In the genomic region with DNA sequence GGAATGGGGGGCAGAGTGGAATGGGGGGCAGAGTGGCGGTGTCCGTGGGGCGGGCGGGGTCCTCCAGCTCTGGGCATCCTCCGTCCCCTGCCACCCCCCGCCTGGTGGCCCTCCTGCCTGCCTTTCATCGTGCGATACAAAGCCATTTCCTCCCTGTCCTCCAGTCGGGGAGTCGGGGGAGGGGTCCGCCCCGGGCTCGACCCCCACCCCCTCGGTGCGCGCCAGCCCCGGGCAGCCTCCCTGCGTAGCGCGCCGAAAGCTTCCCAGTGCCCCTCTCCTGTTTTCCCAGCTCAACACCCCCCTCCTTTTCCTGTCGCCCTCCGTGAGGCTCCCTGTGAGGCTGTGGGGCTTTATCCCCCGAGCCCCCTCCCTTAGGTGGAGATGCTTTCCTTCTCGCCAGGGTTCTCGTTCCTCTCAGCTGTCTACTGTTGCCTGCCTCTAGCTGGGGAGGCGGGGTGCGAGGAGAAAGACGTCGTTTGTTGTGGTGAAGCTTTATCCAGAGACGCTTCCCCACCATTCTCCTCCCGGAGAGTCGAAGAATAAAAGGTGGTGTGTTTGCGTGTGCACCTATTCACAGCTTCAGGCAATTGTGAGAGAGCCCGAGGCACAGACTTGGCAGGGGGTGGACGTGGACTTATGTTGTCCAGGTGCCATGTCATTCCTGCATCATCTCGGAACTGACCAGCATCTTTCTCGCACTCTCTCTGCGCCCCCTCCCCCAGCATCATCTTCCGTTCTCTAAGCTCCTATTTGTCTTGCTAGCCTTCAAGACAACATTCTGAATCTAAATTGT, we compare ENCODE assay signal across 8 cellular contexts. TPM values are rescaled to one million over a fixed set of nuclear protein-coding genes. Genes with fewer than 3 reads are reported as not detected.
DNase-seq lines count a peak whose midpoint lies in the region; FAIRE-seq and TF ChIP-seq lines count a peak whose summit lies in the region.

No MANE protein-coding gene starts in this region.

- H2AFZ ChIP-seq in parathyroid adenoma = peak overlapping the region; percentile 95

- FAIRE-seq in D721Med (lab: Jason Lieb, UNC) = no peak

- no peak overlapping the region for H3K27ac Mint-ChIP-seq in activated naive CD4-positive, alpha-beta T cell treated with anti-CD3 and anti-CD28 coated beads, Interleukin-2, amount 10 ng/mL, durations not matched to agents 7 days and 5 days
- peak overlapping the region; percentile 91 for H3K27ac Mint-ChIP-seq in glutamatergic neuron (ENCODE audit: unreplicated experiment)

- H3K4me3 ChIP-seq in parathyroid adenoma (ENCODE audit: low read depth, low read length) = peak overlapping the region; percentile 59

- H3K9me3 ChIP-seq in parathyroid adenoma (ENCODE audit: control insufficient read depth, low read length) = no peaks in the 10 kb centered on the region

- H3K27me3 Mint-ChIP-seq in activated naive CD4-positive, alpha-beta T cell treated with anti-CD3 and anti-CD28 coated beads, Interleukin-2, amount 10 ng/mL, durations not matched to agents 7 days and 5 days = peaks cover 37% of the 10 kb centered on the region
- peaks cover 17% of the 10 kb centered on the region for H3K27me3 Mint-ChIP-seq in glutamatergic neuron (ENCODE audit: unreplicated experiment)

- no peak for TF ChIP-seq RAD21 in Ishikawa (IDR thresholded peaks at IDR 0.05; ENCODE audit: low read depth)

- no peak for TF ChIP-seq EP300 in Ishikawa (IDR thresholded peaks at IDR 0.05; ENCODE audit: borderline replicate concordance)

- H3K4me2 ChIP-seq in parathyroid adenoma (ENCODE audit: low read length) = peak overlapping the region; percentile 95

- DNase-seq in D721Med (ENCODE audit: insufficient read length, low spot score) = peak; percentile 24
- peak; percentile 44 for DNase-seq in activated naive CD4-positive, alpha-beta T cell treated with anti-CD3 and anti-CD28 coated beads, Interleukin-2, amount 10 ng/mL, durations not matched to agents 7 days and 5 days
- peak; percentile 56 for DNase-seq in glutamatergic neuron
- no peak for DNase-seq in 8988T
- no peak for DNase-seq in SKM-1 (lab: John Stamatoyannopoulos, UW; ENCODE audit: unreplicated experiment)
- DNase-seq in GM19238 (ENCODE audit: insufficient read length, low spot score) = no peak

- no peaks in the 10 kb centered on the region for H3K4me1 ChIP-seq in parathyroid adenoma

- CTCF ChIA-PET in activated naive CD4-positive, alpha-beta T cell treated with anti-CD3 and anti-CD28 coated beads, Interleukin-2, amount 10 ng/mL, durations not matched to agents 7 days and 5 days (lab: Charles Lee) = interaction anchor here (1.0 to 2.2 kb wide), 2 partner anchors 40 to 161 kb away, joined by 3 to 13 read pairs; no protein-coding TSS in a partner anchor

- H3K4me3 Mint-ChIP-seq in activated naive CD4-positive, alpha-beta T cell treated with anti-CD3 and anti-CD28 coated beads, Interleukin-2, amount 10 ng/mL, durations not matched to agents 7 days and 5 days = peak overlapping the region; percentile 68
- peak overlapping the region; percentile 95 for H3K4me3 Mint-ChIP-seq in glutamatergic neuron (ENCODE audit: unreplicated experiment)

- H3K27ac ChIP-seq in parathyroid adenoma = peak overlapping the region; percentile 1

- H3K36me3 ChIP-seq in parathyroid adenoma (ENCODE audit: control insufficient read depth, insufficient read depth, low read length) = no peaks in the 10 kb centered on the region

- no peaks in the 10 kb centered on the region for H3K36me3 Mint-ChIP-seq in activated naive CD4-positive, alpha-beta T cell treated with anti-CD3 and anti-CD28 coated beads, Interleukin-2, amount 10 ng/mL, durations not matched to agents 7 days and 5 days
- H3K36me3 Mint-ChIP-seq in glutamatergic neuron (ENCODE audit: unreplicated experiment) = no peaks in the 10 kb centered on the region

- no peaks in the 10 kb centered on the region for H3K79me2 ChIP-seq in parathyroid adenoma

- H3K9me3 Mint-ChIP-seq in activated naive CD4-positive, alpha-beta T cell treated with anti-CD3 and anti-CD28 coated beads, Interleukin-2, amount 10 ng/mL, durations not matched to agents 7 days and 5 days = no peaks in the 10 kb centered on the region
- H3K9me3 Mint-ChIP-seq in glutamatergic neuron (ENCODE audit: unreplicated experiment) = peaks cover 20% of the 10 kb centered on the region

- H3K9ac ChIP-seq in parathyroid adenoma = no peak overlapping the region

- no peak for TF ChIP-seq CTCF in D721Med (IDR thresholded peaks at IDR 0.05; ENCODE audit: insufficient read depth, missing control alignments)
- TF ChIP-seq CTCF in glutamatergic neuron (IDR thresholded peaks at IDR 0.05; ENCODE audit: partially characterized antibody, unreplicated experiment) = no peak
- no peak for TF ChIP-seq CTCF in parathyroid adenoma (IDR thresholded peaks at IDR 0.05)

- H3K4me1 Mint-ChIP-seq in activated naive CD4-positive, alpha-beta T cell treated with anti-CD3 and anti-CD28 coated beads, Interleukin-2, amount 10 ng/mL, durations not matched to agents 7 days and 5 days = peaks cover 13% of the 10 kb centered on the region
- H3K4me1 Mint-ChIP-seq in glutamatergic neuron (ENCODE audit: low read depth, unreplicated experiment) = peaks cover 3% of the 10 kb centered on the region

- no peaks in the 10 kb centered on the region for H3K27me3 ChIP-seq in parathyroid adenoma (ENCODE audit: control insufficient read depth, insufficient read depth, low read length)

TF ChIP-seq in Ishikawa, 13 proteins besides CTCF, POLR2A, EP300 and RAD21:
- TF ChIP-seq ZBTB7A (IDR thresholded peaks at IDR 0.05; ENCODE audit: low read depth) = peak; percentile 83
- TF ChIP-seq CREB1 (IDR thresholded peaks at IDR 0.05; ENCODE audit: low read depth) = no peak
- no peak for TF ChIP-seq EGR1 (IDR thresholded peaks at IDR 0.05)
- TF ChIP-seq, protein P1, sequence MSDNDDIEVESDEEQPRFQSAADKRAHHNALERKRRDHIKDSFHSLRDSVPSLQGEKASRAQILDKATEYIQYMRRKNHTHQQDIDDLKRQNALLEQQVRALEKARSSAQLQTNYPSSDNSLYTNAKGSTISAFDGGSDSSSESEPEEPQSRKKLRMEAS (IDR thresholded peaks at IDR 0.05) = no peak
- TF ChIP-seq FOXM1 (IDR thresholded peaks at IDR 0.05; ENCODE audit: borderline replicate concordance, low read depth) = no peak
- TF ChIP-seq YY1 (IDR thresholded peaks at IDR 0.05; ENCODE audit: low read depth) = no peak
- TF ChIP-seq, protein P2, sequence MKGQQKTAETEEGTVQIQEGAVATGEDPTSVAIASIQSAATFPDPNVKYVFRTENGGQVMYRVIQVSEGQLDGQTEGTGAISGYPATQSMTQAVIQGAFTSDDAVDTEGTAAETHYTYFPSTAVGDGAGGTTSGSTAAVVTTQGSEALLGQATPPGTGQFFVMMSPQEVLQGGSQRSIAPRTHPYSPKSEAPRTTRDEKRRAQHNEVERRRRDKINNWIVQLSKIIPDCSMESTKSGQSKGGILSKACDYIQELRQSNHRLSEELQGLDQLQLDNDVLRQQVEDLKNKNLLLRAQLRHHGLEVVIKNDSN (IDR thresholded peaks at IDR 0.05) = no peak
- TF ChIP-seq, protein P3, sequence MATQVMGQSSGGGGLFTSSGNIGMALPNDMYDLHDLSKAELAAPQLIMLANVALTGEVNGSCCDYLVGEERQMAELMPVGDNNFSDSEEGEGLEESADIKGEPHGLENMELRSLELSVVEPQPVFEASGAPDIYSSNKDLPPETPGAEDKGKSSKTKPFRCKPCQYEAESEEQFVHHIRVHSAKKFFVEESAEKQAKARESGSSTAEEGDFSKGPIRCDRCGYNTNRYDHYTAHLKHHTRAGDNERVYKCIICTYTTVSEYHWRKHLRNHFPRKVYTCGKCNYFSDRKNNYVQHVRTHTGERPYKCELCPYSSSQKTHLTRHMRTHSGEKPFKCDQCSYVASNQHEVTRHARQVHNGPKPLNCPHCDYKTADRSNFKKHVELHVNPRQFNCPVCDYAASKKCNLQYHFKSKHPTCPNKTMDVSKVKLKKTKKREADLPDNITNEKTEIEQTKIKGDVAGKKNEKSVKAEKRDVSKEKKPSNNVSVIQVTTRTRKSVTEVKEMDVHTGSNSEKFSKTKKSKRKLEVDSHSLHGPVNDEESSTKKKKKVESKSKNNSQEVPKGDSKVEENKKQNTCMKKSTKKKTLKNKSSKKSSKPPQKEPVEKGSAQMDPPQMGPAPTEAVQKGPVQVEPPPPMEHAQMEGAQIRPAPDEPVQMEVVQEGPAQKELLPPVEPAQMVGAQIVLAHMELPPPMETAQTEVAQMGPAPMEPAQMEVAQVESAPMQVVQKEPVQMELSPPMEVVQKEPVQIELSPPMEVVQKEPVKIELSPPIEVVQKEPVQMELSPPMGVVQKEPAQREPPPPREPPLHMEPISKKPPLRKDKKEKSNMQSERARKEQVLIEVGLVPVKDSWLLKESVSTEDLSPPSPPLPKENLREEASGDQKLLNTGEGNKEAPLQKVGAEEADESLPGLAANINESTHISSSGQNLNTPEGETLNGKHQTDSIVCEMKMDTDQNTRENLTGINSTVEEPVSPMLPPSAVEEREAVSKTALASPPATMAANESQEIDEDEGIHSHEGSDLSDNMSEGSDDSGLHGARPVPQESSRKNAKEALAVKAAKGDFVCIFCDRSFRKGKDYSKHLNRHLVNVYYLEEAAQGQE (IDR thresholded peaks at IDR 0.05; ENCODE audit: low read depth) = no peak
- TF ChIP-seq TCF12 (IDR thresholded peaks at IDR 0.05; ENCODE audit: low read depth) = no peak

RNA-seq across cellular contexts. Expression of a gene that starts 0.8 kb away (rescaled TPM):
- total RNA-seq in glutamatergic neuron (ENCODE audit: unreplicated experiment) = 11.4 TPM

Comparison
In these comparisons a context has a peak if more than half of its experiments do, and no peak if none do; other contexts are left out.
1. DNase-seq: peak in D721Med (single experiment), activated naive CD4-positive, alpha-beta T cell treated with anti-CD3 and anti-CD28 coated beads, Interleukin-2, amount 10 ng/mL, durations not matched to agents 7 days and 5 days (single experiment) and glutamatergic neuron (single experiment); none in 8988T (single experiment), SKM-1 (single experiment) and GM19238 (single experiment).